In genomic region chr18:61277808-61278207, GRCh38 we compare ENCODE assay signal across 4 cellular contexts.
TF ChIP-seq lines count a peak whose summit lies in the region.

No MANE protein-coding gene starts in this region.

TF ChIP-seq in HepG2, 621 proteins besides CTCF, POLR2A, EP300 and RAD21:
- TF ChIP-seq MAFK (conservative IDR thresholded peaks at IDR 0.05 in 1 of 2, IDR thresholded peaks at IDR 0.05 in 1 of 2; ENCODE audit: low read length in 2 of 2), result peak; percentile 52 to 88; a peak in 3 of 4 replicates
- TF ChIP-seq MAFF (IDR thresholded peaks at IDR 0.05; ENCODE audit: low read depth, low read length), result peak; percentile 77
- no peak for TF ChIP-seq TRIM24 (CRISPR knock-in tag; IDR thresholded peaks at IDR 0.05)

TF ChIP-seq in A549, 52 proteins besides CTCF, POLR2A, EP300 and RAD21:
- TF ChIP-seq RFX5 (IDR thresholded peaks at IDR 0.05), result no peak
- TF ChIP-seq RARB (CRISPR knock-in tag; IDR thresholded peaks at IDR 0.05), result no peak
- no peak for TF ChIP-seq KDM5A (IDR thresholded peaks at IDR 0.05)
- peak; percentile 67 for TF ChIP-seq MAFK (IDR thresholded peaks at IDR 0.05; ENCODE audit: partially characterized antibody)
- TF ChIP-seq EHMT2 (IDR thresholded peaks at IDR 0.05; ENCODE audit: low read depth), result no peak
- TF ChIP-seq BCL3 (IDR thresholded peaks at IDR 0.05), result no peak

TF ChIP-seq in IMR-90, 13 proteins besides CTCF, POLR2A, EP300 and RAD21:
- TF ChIP-seq MXI1 (IDR thresholded peaks at IDR 0.05; ENCODE audit: borderline replicate concordance, low read depth, low read length) (no peak), MAFK (IDR thresholded peaks at IDR 0.05; ENCODE audit: low read depth, low read length) (peak; percentile 84)

TF ChIP-seq in K562, 482 proteins besides CTCF, POLR2A, EP300 and RAD21:
- TF ChIP-seq ZNF316 (IDR thresholded peaks at IDR 0.05) (peak; percentile 25; the same call in 1 of the 2 replicates), MAFF (IDR thresholded peaks at IDR 0.05; ENCODE audit: low read length) (peak; percentile 23; the same call in 1 of the 2 replicates), PHB2 (IDR thresholded peaks at IDR 0.05; ENCODE audit: low read depth) (no peak), C11orf30 (IDR thresholded peaks at IDR 0.05; ENCODE audit: low read depth) (0 out of 2 replicates have a peak, but pooled peaks have one; percentile 9)
